20 cellular contexts compared by ENCODE assay signal in the genomic region with DNA sequence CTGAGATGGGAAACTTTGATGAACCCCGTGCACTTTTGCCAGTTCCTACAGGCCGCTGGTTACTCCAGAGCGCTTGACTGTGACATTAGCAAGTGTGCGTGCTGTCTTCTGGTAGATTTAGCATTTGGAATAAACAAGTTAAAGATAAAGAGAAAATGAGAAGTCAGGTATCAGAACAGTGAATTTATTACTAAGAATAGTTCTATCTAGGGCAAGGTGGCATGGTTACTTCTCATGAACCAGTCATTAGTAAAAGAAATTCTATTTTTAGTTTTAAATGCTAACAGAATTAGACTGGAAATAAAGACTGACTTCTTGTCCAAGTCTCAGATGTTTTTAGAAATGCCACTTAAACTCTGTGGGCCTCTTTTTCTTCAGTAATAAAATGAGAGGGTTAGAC.
DNase-seq lines count a peak whose midpoint lies in the region; ATAC-seq and TF ChIP-seq lines count a peak whose summit lies in the region.
"Had no signal": no experiment of that assay in that cellular context is flagged by ENCODE, and none has a peak within 500 bp of the region (broad histone marks: within the 10 kb centered on the region; RNA-seq: fewer than 3 reads in every experiment).

No MANE protein-coding gene starts in this region.

- H3K27ac Mint-ChIP-seq in naive B cell: peak overlapping the region in 1 of 6 donors; percentile 9
- H3K27ac Mint-ChIP-seq: CD4-positive, alpha-beta T cell; CD8-positive, alpha-beta T cell had no signal

- peaks cover 5 to 27% (median 12%) of the 10 kb centered on the region in 7 donors for H3K9me3 Mint-ChIP-seq in naive B cell

- H3K4me3 ChIP-seq in SJSA1: no peak overlapping the region
- no peak overlapping the region for H3K4me3 ChIP-seq in heart right ventricle
- H3K4me3 ChIP-seq: BLaER1 treated with 17β-estradiol and CSF1 and Interleukin-3, amounts not matched to agents 10 nM and 100 nM; GM12878 had no signal

- H3K27ac ChIP-seq in SJSA1: peak overlapping the region; percentile 85
- no peak overlapping the region for H3K27ac ChIP-seq in heart right ventricle
- H3K27ac ChIP-seq: BLaER1 treated with 17β-estradiol and CSF1 and Interleukin-3, amounts not matched to agents 10 nM and 100 nM; C4-2B had no signal

- H3K9me3 ChIP-seq in SJSA1 (replicated peaks): peaks cover 8% of the 10 kb centered on the region; the same call in 1 of the 2 replicates
- H3K9me3 ChIP-seq in heart right ventricle: peaks cover 0 to 28% (median 12%) of the 10 kb centered on the region in 11 donors

- intact Hi-C loops in heart right ventricle (cut with DNase I): no loop called here

- no peak for ATAC-seq in naive B cell (ENCODE audit: low read depth in 2 of 2)
- ATAC-seq in heart right ventricle: no peak
- ATAC-seq: CD8-positive, alpha-beta T cell; GM12878 had no signal

- H3K4me1 Mint-ChIP-seq in naive B cell: peaks cover 8 to 31% (median 21%) of the 10 kb centered on the region in 3 donors

- no peak for DNase-seq in SJSA1 (ENCODE audit: low read depth in 1 of 2, low spot score in 2 of 2)
- DNase-seq in naive B cell: no peak
- no peak for DNase-seq in activated gamma-delta T cell treated with Interleukin-2 at 50 U/mL for 16 hours
- no peak for DNase-seq in heart right ventricle
- DNase-seq in COLO829 (ENCODE audit: low spot score): no peak
- DNase-seq: 8988T; ACHN; CD4-positive, alpha-beta T cell; CD8-positive, alpha-beta T cell; COR-L47; DMS 273 treated with DMSO at 0.1 percent for 48 hours; DMS153; DMS53; DMS79; DND-41; EL; GDM1 had no signal

- H3K27me3 ChIP-seq in SJSA1 (replicated peaks): no peaks in the 10 kb centered on the region
- H3K27me3 ChIP-seq in heart right ventricle: peaks cover 0 to 3% (median 0%) of the 10 kb centered on the region in 7 donors
- H3K27me3 ChIP-seq: BLaER1 treated with 17β-estradiol and CSF1 and Interleukin-3, amounts not matched to agents 10 nM and 100 nM had no signal

- H3K4me1 ChIP-seq in SJSA1 (replicated peaks) (peaks cover 27% of the 10 kb centered on the region), heart right ventricle (no peaks in the 10 kb centered on the region)
- H3K4me1 ChIP-seq: BLaER1 treated with 17β-estradiol and CSF1 and Interleukin-3, amounts not matched to agents 10 nM and 100 nM had no signal

- peaks cover 0 to 6% of the 10 kb centered on the region in 2 donors for H3K36me3 Mint-ChIP-seq in naive B cell

- H3K36me3 ChIP-seq in SJSA1 (peaks cover 5% of the 10 kb centered on the region; the same call in 1 of the 2 replicates), heart right ventricle (no peaks in the 10 kb centered on the region)
- H3K36me3 ChIP-seq: BLaER1 treated with 17β-estradiol and CSF1 and Interleukin-3, amounts not matched to agents 10 nM and 100 nM had no signal

- peak overlapping the region in 5 of 8 donors; percentile 0 to 44 (median 24) for H3K4me3 Mint-ChIP-seq in naive B cell
- H3K4me3 Mint-ChIP-seq: CD4-positive, alpha-beta T cell; CD8-positive, alpha-beta T cell had no signal

- H3K27me3 Mint-ChIP-seq in naive B cell: no peaks in the 10 kb centered on the region
- H3K27me3 Mint-ChIP-seq: CD4-positive, alpha-beta T cell had no signal

- 80 to 94% methylated on average over 4 of the region's 4 CpGs for WGBS in heart right ventricle, 2 donors

- TF ChIP-seq CTCF in heart right ventricle (IDR thresholded peaks at IDR 0.05): no peak
